In genomic region chr16:72442381-72443158, GRCh38 we compare ENCODE assay signal across 20 cellular contexts.
DNase-seq lines count a peak whose midpoint lies in the region; ATAC-seq, FAIRE-seq and TF ChIP-seq lines count a peak whose summit lies in the region.
"Had no signal": no experiment of that assay in that cellular context is flagged by ENCODE, and none has a peak within 500 bp of the region (broad histone marks: within the 10 kb centered on the region; RNA-seq: fewer than 3 reads in every experiment).

No MANE protein-coding gene starts in this region.

- H3K36me3 ChIP-seq in HepG2 (replicated peaks in 1 of 2; ENCODE audit: control insufficient read depth in 1 of 2, insufficient read depth in 2 of 2, low read length in 2 of 2) (no peaks in the 10 kb centered on the region), right lobe of liver (no peaks in the 10 kb centered on the region), left ventricle myocardium inferior (no peaks in the 10 kb centered on the region)
- H3K36me3 ChIP-seq: BLaER1 had no signal

- no peak overlapping the region for H2AFZ ChIP-seq in HepG2 (ENCODE audit: low read length)
- H2AFZ ChIP-seq: GM23248 had no signal

- no peaks in the 10 kb centered on the region for H3K27me3 Mint-ChIP-seq in activated CD4-positive, alpha-beta memory T cell treated with anti-CD3 and anti-CD28 coated beads for 36 hours
- no peaks in the 10 kb centered on the region for H3K27me3 Mint-ChIP-seq in CD4-positive, alpha-beta T cell

- H3K79me2 ChIP-seq in HepG2 (ENCODE audit: insufficient read depth, low read length) = no peaks in the 10 kb centered on the region

- H3K4me3 ChIP-seq in HepG2 (replicated peaks in 1 of 3; ENCODE audit: insufficient read depth in 1 of 3, low read depth in 2 of 3, low read length in 3 of 3) (no peak overlapping the region; a peak in 1 of 6 replicates), right lobe of liver (no peak overlapping the region), fibroblast of mammary gland (ENCODE audit: control insufficient read depth, low read depth, low read length) (no peak overlapping the region), left ventricle myocardium inferior (no peak overlapping the region)
- H3K4me3 ChIP-seq: BLaER1, GM23248 had no signal

- H3K4me3 Mint-ChIP-seq in activated CD4-positive, alpha-beta memory T cell treated with anti-CD3 and anti-CD28 coated beads for 36 hours = no peak overlapping the region
- H3K4me3 Mint-ChIP-seq in CD4-positive, alpha-beta T cell = no peak overlapping the region
- H3K4me3 Mint-ChIP-seq: CD8-positive, alpha-beta memory T cell had no signal

- no peak overlapping the region for H3K27ac Mint-ChIP-seq in activated CD4-positive, alpha-beta memory T cell treated with anti-CD3 and anti-CD28 coated beads for 36 hours
- no peak overlapping the region for H3K27ac Mint-ChIP-seq in CD4-positive, alpha-beta T cell
- H3K27ac Mint-ChIP-seq: CD8-positive, alpha-beta memory T cell had no signal

- ATAC-seq in HepG2 (peak; percentile 100), right lobe of liver (no peak), GM21515 (IDR thresholded peaks at IDR 0.05; ENCODE audit: unreplicated experiment) (no peak)
- ATAC-seq in CD4-positive, alpha-beta T cell (ENCODE audit: poor library complexity) = no peak

- H3K4me1 ChIP-seq in HepG2 (ENCODE audit: insufficient read depth, low read length) (peaks cover 31% of the 10 kb centered on the region), right lobe of liver (no peaks in the 10 kb centered on the region), left ventricle myocardium inferior (no peaks in the 10 kb centered on the region)
- H3K4me1 ChIP-seq: BLaER1 had no signal

- BruUV-seq in HepG2 (replicated peaks; lab: Mats Ljungman, UMichigan) = no TSS peak

- TF ChIP-seq EP300 in HepG2 (IDR thresholded peaks at IDR 0.05; ENCODE audit: low read depth in 2 of 2, low read length in 2 of 2) (peak; percentile 54 to 90; a peak in 3 of 4 replicates), HepG2 (CRISPR knock-in tag; IDR thresholded peaks at IDR 0.05; ENCODE audit: borderline replicate concordance) (no peak)

- peaks cover 7% of the 10 kb centered on the region for H3K9me3 ChIP-seq in HepG2 (ENCODE audit: low read length)
- H3K9me3 ChIP-seq in right lobe of liver = no peaks in the 10 kb centered on the region
- H3K9me3 ChIP-seq in CD4-positive, alpha-beta T cell (ENCODE audit: control insufficient read depth, low read length) = no peaks in the 10 kb centered on the region
- peaks cover 37% of the 10 kb centered on the region for H3K9me3 ChIP-seq in left ventricle myocardium inferior (replicated peaks)

- TF ChIP-seq CTCF in HepG2 (CRISPR knock-in tag; IDR thresholded peaks at IDR 0.05) (no peak), right lobe of liver (IDR thresholded peaks at IDR 0.05) (no peak), fibroblast of mammary gland (conservative IDR thresholded peaks at IDR 0.05; ENCODE audit: control insufficient read depth, insufficient read depth, low read depth, low read length) (no peak), left ventricle myocardium inferior (IDR thresholded peaks at IDR 0.05; ENCODE audit: borderline replicate concordance) (no peak)
- no peak for TF ChIP-seq CTCF in CD4-positive, alpha-beta T cell (IDR thresholded peaks at IDR 0.05)

- H3K9me3 Mint-ChIP-seq in activated CD4-positive, alpha-beta memory T cell treated with anti-CD3 and anti-CD28 coated beads for 36 hours = peaks cover 8% of the 10 kb centered on the region
- H3K9me3 Mint-ChIP-seq in CD4-positive, alpha-beta T cell = peaks cover 4% of the 10 kb centered on the region

- no peak for FAIRE-seq in HepG2 (lab: Jason Lieb, UNC)
- FAIRE-seq: A204.1, D721Med, GM18507 had no signal

- CTCF ChIA-PET in HepG2 (lab: Yijun Ruan, JAX; ENCODE audit: low intra/inter-chr PET ratio, low total read pairs) = no interaction called here
- CTCF ChIA-PET in activated CD4-positive, alpha-beta memory T cell treated with anti-CD3 and anti-CD28 coated beads for 36 hours (lab: Charles Lee) = no interaction called here
- CTCF ChIA-PET in CD4-positive, alpha-beta T cell (lab: Charles Lee) = interaction anchor here (0.7 kb wide), 1 partner anchor 22 kb away, joined by 3 read pairs; no protein-coding TSS in a partner anchor

- in situ Hi-C loops in HepG2 (cut with HindIII; ENCODE audit: extremely low pct_ligation_motif_present, low pct_unique_long_range_greater_than_20kb) = no loop called here

- H3K27me3 ChIP-seq in HepG2 (ENCODE audit: control insufficient read depth in 1 of 2, insufficient read depth in 2 of 2, low read length in 2 of 2) = no peaks in the 10 kb centered on the region
- no peaks in the 10 kb centered on the region for H3K27me3 ChIP-seq in right lobe of liver
- no peaks in the 10 kb centered on the region for H3K27me3 ChIP-seq in CD4-positive, alpha-beta T cell (ENCODE audit: control insufficient read depth, insufficient read depth, low read length)
- no peaks in the 10 kb centered on the region for H3K27me3 ChIP-seq in left ventricle myocardium inferior (ENCODE audit: low read depth)
- H3K27me3 ChIP-seq: BLaER1 had no signal

- intact Hi-C loops in HepG2 (cut with micrococcal nuclease; ENCODE audit: unreplicated experiment) (no loop called here), right lobe of liver (cut with DNase I) (no loop called here), left ventricle myocardium inferior (cut with micrococcal nuclease) (no loop called here)
- intact Hi-C loops in activated CD4-positive, alpha-beta memory T cell treated with anti-CD3 and anti-CD28 coated beads for 36 hours (cut with micrococcal nuclease) = no loop called here
- intact Hi-C loops in CD4-positive, alpha-beta T cell (cut with DNase I, micrococcal nuclease) = no loop called here

- WGBS in HepG2 (ENCODE audit: low lambda C conversion rate) = 58% methylated on average over 5 of the region's 5 CpGs
- 63% methylated on average over 5 of the region's 5 CpGs for WGBS in right lobe of liver (ENCODE audit: insufficient coverage, low coverage, low lambda C conversion rate, missing lambda C conversion rate)

- H3K36me3 Mint-ChIP-seq in activated CD4-positive, alpha-beta memory T cell treated with anti-CD3 and anti-CD28 coated beads for 36 hours = no peaks in the 10 kb centered on the region
- H3K36me3 Mint-ChIP-seq in CD4-positive, alpha-beta T cell (ENCODE audit: low read depth) = no peaks in the 10 kb centered on the region

- TF ChIP-seq POLR2A in HepG2 (IDR thresholded peaks at IDR 0.05; ENCODE audit: insufficient read depth in 1 of 2, low read depth in 2 of 2, low read length in 2 of 2) (no peak), right lobe of liver (IDR thresholded peaks at IDR 0.05) (no peak)

- H4K20me1 ChIP-seq in HepG2 (ENCODE audit: insufficient read depth, low read length) = no peaks in the 10 kb centered on the region
- H4K20me1 ChIP-seq: BLaER1 had no signal

- POLR2A ChIA-PET in HepG2 (lab: Yijun Ruan, JAX) = no interaction called here
- POLR2A ChIA-PET in activated CD4-positive, alpha-beta memory T cell treated with anti-CD3 and anti-CD28 coated beads for 36 hours (lab: Charles Lee) = no interaction called here
- POLR2A ChIA-PET in CD4-positive, alpha-beta T cell (lab: Charles Lee) = no interaction called here

- H3K4me2 ChIP-seq in HepG2 (ENCODE audit: low read depth, low read length) = peak overlapping the region; percentile 29
- H3K4me2 ChIP-seq: BLaER1 had no signal

- H3K9ac ChIP-seq in HepG2 (ENCODE audit: insufficient read depth, low read depth, low read length) = 0 out of 2 replicates have a peak overlapping the region, but pooled peaks have one; percentile 5
- H3K9ac ChIP-seq: BLaER1, GM23248 had no signal

- H3K4me1 Mint-ChIP-seq in activated CD4-positive, alpha-beta memory T cell treated with anti-CD3 and anti-CD28 coated beads for 36 hours (ENCODE audit: low read depth) = no peaks in the 10 kb centered on the region
- H3K4me1 Mint-ChIP-seq in CD4-positive, alpha-beta T cell (ENCODE audit: low read depth) = no peaks in the 10 kb centered on the region
- H3K4me1 Mint-ChIP-seq: CD8-positive, alpha-beta memory T cell had no signal

- H3K27ac ChIP-seq in HepG2 (ENCODE audit: extremely low read length, insufficient read depth, low read length) = peak overlapping the region; percentile 71
- no peak overlapping the region for H3K27ac ChIP-seq in right lobe of liver
- H3K27ac ChIP-seq in CD4-positive, alpha-beta T cell (ENCODE audit: low read depth, low read length) = no peak overlapping the region
- H3K27ac ChIP-seq in left ventricle myocardium inferior (replicated peaks) = no peak overlapping the region
- H3K27ac ChIP-seq: BLaER1, GM23248 had no signal

- DNase-seq in HepG2 (ENCODE audit: low spot score) = peak; percentile 93
- no peak for DNase-seq in right lobe of liver
- peak; percentile 50 for DNase-seq in NOMO-1 treated with dmso at 0.1 percent for 144 hours (lab: John Stamatoyannopoulos, UW; ENCODE audit: unreplicated experiment)
- DNase-seq in fibroblast of mammary gland (ENCODE audit: low read depth) = peak; percentile 20
- no peak for DNase-seq in activated CD4-positive, alpha-beta memory T cell treated with anti-CD3 and anti-CD28 coated beads for 36 hours
- no peak for DNase-seq in CD4-positive, alpha-beta T cell
- no peak for DNase-seq in left ventricle myocardium inferior
- DNase-seq: CD8-positive, alpha-beta memory T cell; DND-41; GDM1; GM23248; KG1; NCI-H1930; NCI-H774; SHP77 had no signal

- no peak for TF ChIP-seq RAD21 in HepG2 (CRISPR knock-in tag; IDR thresholded peaks at IDR 0.05)

TF ChIP-seq in HepG2, 621 proteins besides CTCF, POLR2A, EP300 and RAD21 (continues in another document):
- TF ChIP-seq HMGA1 (CRISPR knock-in tag; conservative IDR thresholded peaks at IDR 0.05) (no peak), RXRA (CRISPR knock-in tag; IDR thresholded peaks at IDR 0.05) (no peak), ZNF350 (CRISPR knock-in tag; IDR thresholded peaks at IDR 0.05; ENCODE audit: borderline replicate concordance, low read depth) (no peak)
- TF ChIP-seq, protein P1, sequence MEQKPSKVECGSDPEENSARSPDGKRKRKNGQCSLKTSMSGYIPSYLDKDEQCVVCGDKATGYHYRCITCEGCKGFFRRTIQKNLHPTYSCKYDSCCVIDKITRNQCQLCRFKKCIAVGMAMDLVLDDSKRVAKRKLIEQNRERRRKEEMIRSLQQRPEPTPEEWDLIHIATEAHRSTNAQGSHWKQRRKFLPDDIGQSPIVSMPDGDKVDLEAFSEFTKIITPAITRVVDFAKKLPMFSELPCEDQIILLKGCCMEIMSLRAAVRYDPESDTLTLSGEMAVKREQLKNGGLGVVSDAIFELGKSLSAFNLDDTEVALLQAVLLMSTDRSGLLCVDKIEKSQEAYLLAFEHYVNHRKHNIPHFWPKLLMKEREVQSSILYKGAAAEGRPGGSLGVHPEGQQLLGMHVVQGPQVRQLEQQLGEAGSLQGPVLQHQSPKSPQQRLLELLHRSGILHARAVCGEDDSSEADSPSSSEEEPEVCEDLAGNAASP (CRISPR knock-in tag; IDR thresholded peaks at IDR 0.05; ENCODE audit: borderline replicate concordance) = peak; percentile 64; the same call in 1 of the 2 replicates

Comparison
In these comparisons a context has a peak if more than half of its experiments do, and no peak if none do; other contexts are left out.
1. DNase-seq: peak in HepG2 (single experiment), NOMO-1 treated with dmso at 0.1 percent for 144 hours (single experiment) and fibroblast of mammary gland (single experiment); none in right lobe of liver (0 of 3), activated CD4-positive, alpha-beta memory T cell treated with anti-CD3 and anti-CD28 coated beads for 36 hours (single experiment), CD4-positive, alpha-beta T cell (0 of 10) and left ventricle myocardium inferior (single experiment).